ENCODE assay signal across 9 cellular contexts in genomic region chr9:130824079-130824478, GRCh38. TPM values are rescaled to one million over a fixed set of nuclear protein-coding genes. Genes with fewer than 3 reads are reported as not detected.
DNase-seq lines count a peak whose midpoint lies in the region; TF ChIP-seq lines count a peak whose summit lies in the region.
"Had no signal": no experiment of that assay in that cellular context is flagged by ENCODE, and none has a peak within 500 bp of the region (broad histone marks: within the 10 kb centered on the region; RNA-seq: fewer than 3 reads in every experiment).

No MANE protein-coding gene starts in this region.

- no peaks in the 10 kb centered on the region for H3K4me1 ChIP-seq in urinary bladder (ENCODE audit: insufficient read depth)

- H3K4me1 Mint-ChIP-seq in endothelial cell (ENCODE audit: unreplicated experiment): peaks cover 37% of the 10 kb centered on the region

- no peak for TF ChIP-seq RAD21 in neural cell (conservative IDR thresholded peaks at IDR 0.05)

- no peaks in the 10 kb centered on the region for H3K9me3 ChIP-seq in neural cell (ENCODE audit: low read length)

- H3K4me2 ChIP-seq in neural cell (ENCODE audit: low read length): no peak overlapping the region

- H3K27me3 ChIP-seq in neural cell (ENCODE audit: insufficient read depth, low read depth, low read length): no peaks in the 10 kb centered on the region

- peaks cover 3% of the 10 kb centered on the region for H3K79me2 ChIP-seq in neural cell (replicated peaks; ENCODE audit: insufficient read depth, low read length)

- no peak overlapping the region for H3K4me3 Mint-ChIP-seq in endothelial cell (ENCODE audit: unreplicated experiment)

- no peaks in the 10 kb centered on the region for H3K9me3 Mint-ChIP-seq in endothelial cell (ENCODE audit: unreplicated experiment)

- peaks cover 6% of the 10 kb centered on the region for H3F3A ChIP-seq in neural cell (ENCODE audit: insufficient read depth, low read length, poor library complexity, severe bottlenecking)

- TF ChIP-seq CTCF in endothelial cell (IDR thresholded peaks at IDR 0.05; ENCODE audit: unreplicated experiment) (no peak), neural cell (IDR thresholded peaks at IDR 0.05; ENCODE audit: poor library complexity, severe bottlenecking) (no peak)

- TF ChIP-seq EP300 in neural cell (conservative IDR thresholded peaks at IDR 0.05; ENCODE audit: poor library complexity, severe bottlenecking): no peak

- no peaks in the 10 kb centered on the region for H4K20me1 ChIP-seq in neural cell (ENCODE audit: insufficient read depth)

- DNase-seq in NCI-H2171 treated with DMSO at 0.1 percent for 48 hours (lab: John Stamatoyannopoulos, UW) (peak; percentile 68), NCI-H2171 (lab: John Stamatoyannopoulos, UW) (no peak), endothelial cell (ENCODE audit: low spot score) (no peak), globus pallidus (ENCODE audit: low spot score) (no peak), NCI-H2029 treated with DMSO at 0.1 percent for 48 hours (lab: John Stamatoyannopoulos, UW) (no peak), NCI-H128 (lab: John Stamatoyannopoulos, UW; ENCODE audit: unreplicated experiment) (no peak)
- DNase-seq: NCI-H226 had no signal

- 29% methylated on average over 2 of the region's 2 CpGs for WGBS in urinary bladder

- H3K4me3 ChIP-seq in neural cell (ENCODE audit: low read length): peak overlapping the region; percentile 30
- no peak overlapping the region for H3K4me3 ChIP-seq in urinary bladder (ENCODE audit: low read depth, low read length)

- peaks cover 5% of the 10 kb centered on the region for H3K36me3 Mint-ChIP-seq in endothelial cell (ENCODE audit: low read depth, unreplicated experiment)

- H3K9me2 ChIP-seq in neural cell (ENCODE audit: insufficient read depth, low read length): no peaks in the 10 kb centered on the region

- H3K27me3 Mint-ChIP-seq in endothelial cell (ENCODE audit: unreplicated experiment): peaks cover 3% of the 10 kb centered on the region

- H3K36me3 ChIP-seq in neural cell (ENCODE audit: insufficient read depth, low read length) (no peaks in the 10 kb centered on the region), urinary bladder (ENCODE audit: insufficient read depth) (no peaks in the 10 kb centered on the region)

- H3K27ac ChIP-seq in neural cell (ENCODE audit: low read length) (no peak overlapping the region), urinary bladder (ENCODE audit: low read depth) (peak overlapping the region; percentile 76)

- peak overlapping the region; percentile 91 for H3K27ac Mint-ChIP-seq in endothelial cell (ENCODE audit: unreplicated experiment)

- no peak overlapping the region for H3K9ac ChIP-seq in neural cell (ENCODE audit: low read length)

- H2AFZ ChIP-seq in neural cell (ENCODE audit: low read depth, low read length): no peak overlapping the region

TF ChIP-seq in neural cell, 6 proteins besides CTCF, POLR2A, EP300 and RAD21:
- TF ChIP-seq EZH2 (IDR thresholded peaks at IDR 0.05; ENCODE audit: borderline replicate concordance, insufficient read depth, low read length, poor library complexity, severe bottlenecking): no peak
- TF ChIP-seq, protein P1, sequence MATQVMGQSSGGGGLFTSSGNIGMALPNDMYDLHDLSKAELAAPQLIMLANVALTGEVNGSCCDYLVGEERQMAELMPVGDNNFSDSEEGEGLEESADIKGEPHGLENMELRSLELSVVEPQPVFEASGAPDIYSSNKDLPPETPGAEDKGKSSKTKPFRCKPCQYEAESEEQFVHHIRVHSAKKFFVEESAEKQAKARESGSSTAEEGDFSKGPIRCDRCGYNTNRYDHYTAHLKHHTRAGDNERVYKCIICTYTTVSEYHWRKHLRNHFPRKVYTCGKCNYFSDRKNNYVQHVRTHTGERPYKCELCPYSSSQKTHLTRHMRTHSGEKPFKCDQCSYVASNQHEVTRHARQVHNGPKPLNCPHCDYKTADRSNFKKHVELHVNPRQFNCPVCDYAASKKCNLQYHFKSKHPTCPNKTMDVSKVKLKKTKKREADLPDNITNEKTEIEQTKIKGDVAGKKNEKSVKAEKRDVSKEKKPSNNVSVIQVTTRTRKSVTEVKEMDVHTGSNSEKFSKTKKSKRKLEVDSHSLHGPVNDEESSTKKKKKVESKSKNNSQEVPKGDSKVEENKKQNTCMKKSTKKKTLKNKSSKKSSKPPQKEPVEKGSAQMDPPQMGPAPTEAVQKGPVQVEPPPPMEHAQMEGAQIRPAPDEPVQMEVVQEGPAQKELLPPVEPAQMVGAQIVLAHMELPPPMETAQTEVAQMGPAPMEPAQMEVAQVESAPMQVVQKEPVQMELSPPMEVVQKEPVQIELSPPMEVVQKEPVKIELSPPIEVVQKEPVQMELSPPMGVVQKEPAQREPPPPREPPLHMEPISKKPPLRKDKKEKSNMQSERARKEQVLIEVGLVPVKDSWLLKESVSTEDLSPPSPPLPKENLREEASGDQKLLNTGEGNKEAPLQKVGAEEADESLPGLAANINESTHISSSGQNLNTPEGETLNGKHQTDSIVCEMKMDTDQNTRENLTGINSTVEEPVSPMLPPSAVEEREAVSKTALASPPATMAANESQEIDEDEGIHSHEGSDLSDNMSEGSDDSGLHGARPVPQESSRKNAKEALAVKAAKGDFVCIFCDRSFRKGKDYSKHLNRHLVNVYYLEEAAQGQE (IDR thresholded peaks at IDR 0.05; ENCODE audit: borderline replicate concordance): no peak
- TF ChIP-seq TAF1 (IDR thresholded peaks at IDR 0.05; ENCODE audit: low read depth): no peak
- TF ChIP-seq POLR2AphosphoS5 (IDR thresholded peaks at IDR 0.05): no peak
- TF ChIP-seq SMC3 (conservative IDR thresholded peaks at IDR 0.05; ENCODE audit: poor library complexity): no peak

RNA-seq across cellular contexts. Expression of gene ABL1, which starts 11.0 kb away (rescaled TPM):
- total RNA-seq in endothelial cell (ENCODE audit: unreplicated experiment) (121 TPM), urinary bladder (46.5 TPM)
- polyA plus RNA-seq in neural cell (18.5 and 24.0 TPM in 2 replicates), urinary bladder (125 TPM)
- 69.6 and 70.4 TPM in 2 replicates for polyA minus RNA-seq in neural cell
